ENCODE assay signal across 28 cellular contexts in genomic region chr21:26655466-26655865, GRCh38.
"Had no signal": no experiment of that assay in that cellular context is flagged by ENCODE, and none has a peak within 500 bp of the region (broad histone marks: within the 10 kb centered on the region; RNA-seq: fewer than 3 reads in every experiment).

No MANE protein-coding gene starts in this region.

- H3K4me2 ChIP-seq: smooth muscle cell had no signal

- H3K27ac ChIP-seq: neutrophil, pancreas, prostate gland, right lobe of liver, sigmoid colon, skin epidermis, spleen, suprapubic skin, testis, tibial artery, transverse colon, upper lobe of right lung, uterus had no signal

- H3K36me3 ChIP-seq: neutrophil, pancreas, prostate gland, right lobe of liver, sigmoid colon, spleen, suprapubic skin, tibial artery, transverse colon, upper lobe of right lung, uterus had no signal

- DNase-seq: naive thymus-derived CD4-positive, alpha-beta T cell; natural killer cell; nucleus accumbens; pancreas; right cardiac atrium; right lobe of liver; sigmoid colon; spleen; stimulated activated CD4-positive, alpha-beta T cell treated with anti-CD3 and anti-CD28 coated beads, Interleukin-12 subunit alpha, Interleukin-12 subunit beta, amount 100 ng/mL, for 4 hours; stimulated activated CD4-positive, alpha-beta T cell treated with anti-CD3 and anti-CD28 coated beads, Interleukin-1b, Interleukin-23, amount 100 ng/mL, for 48 hours; stimulated activated CD4-positive, alpha-beta T cell treated with anti-CD3 and anti-CD28 coated beads, Interleukin-4, amount 100 ng/mL, for 1 hour; stimulated activated CD4-positive, alpha-beta T cell treated with anti-CD3 and anti-CD28 coated beads, Interleukin-4, amount 100 ng/mL, for 4 hours; stimulated activated CD8-positive, alpha-beta memory T cell treated with anti-CD3 and anti-CD28 coated beads, Interleukin-4, amount 100 ng/mL, for 48 hours; stimulated activated naive CD4-positive, alpha-beta T cell; stimulated activated naive CD8-positive, alpha-beta T cell treated with anti-CD3 and anti-CD28 coated beads, Interleukin-15, amount 100 ng/mL, for 72 hours; stimulated activated naive CD8-positive, alpha-beta T cell treated with anti-CD3 and anti-CD28 coated beads, Interleukin-15, Interleukin-2, amounts not matched to agents 100 U/mL and 50 U/mL, for 24 hours; substantia nigra; testis; tibial artery; transverse colon; upper lobe of right lung; uterus had no signal

- H3K4me3 ChIP-seq: pancreas, prostate gland, right lobe of liver, sigmoid colon, skin epidermis, smooth muscle cell, spleen, suprapubic skin, testis, tibial artery, transverse colon, upper lobe of right lung, uterus had no signal

- ATAC-seq: naive thymus-derived CD4-positive, alpha-beta T cell; natural killer cell; pancreas; right cardiac atrium; right lobe of liver; stimulated activated memory B cell treated with anti-CD40 and anti-IgM and Interleukin-4, amounts not matched to agents 10 μg/mL and 1 μg/mL and 100 μg/mL, for 72 hours; stimulated activated naive CD8-positive, alpha-beta T cell treated with anti-CD3 and anti-CD28 coated beads, Interleukin-15, amount 100 ng/mL, for 72 hours; stimulated activated naive CD8-positive, alpha-beta T cell treated with anti-CD3 and anti-CD28 coated beads, Interleukin-15, Interleukin-2, amounts not matched to agents 100 U/mL and 50 U/mL, for 24 hours; upper lobe of right lung had no signal

- H3K27me3 ChIP-seq: neutrophil, pancreas, right lobe of liver, sigmoid colon, spleen, suprapubic skin, testis, tibial artery, transverse colon, upper lobe of right lung, uterus had no signal

- H3K9me3 ChIP-seq: neutrophil, pancreas, prostate gland, right lobe of liver, sigmoid colon, suprapubic skin, testis, tibial artery, transverse colon, upper lobe of right lung, uterus had no signal
